Comparison of ENCODE assay signal across 9 cellular contexts in the genomic region with DNA sequence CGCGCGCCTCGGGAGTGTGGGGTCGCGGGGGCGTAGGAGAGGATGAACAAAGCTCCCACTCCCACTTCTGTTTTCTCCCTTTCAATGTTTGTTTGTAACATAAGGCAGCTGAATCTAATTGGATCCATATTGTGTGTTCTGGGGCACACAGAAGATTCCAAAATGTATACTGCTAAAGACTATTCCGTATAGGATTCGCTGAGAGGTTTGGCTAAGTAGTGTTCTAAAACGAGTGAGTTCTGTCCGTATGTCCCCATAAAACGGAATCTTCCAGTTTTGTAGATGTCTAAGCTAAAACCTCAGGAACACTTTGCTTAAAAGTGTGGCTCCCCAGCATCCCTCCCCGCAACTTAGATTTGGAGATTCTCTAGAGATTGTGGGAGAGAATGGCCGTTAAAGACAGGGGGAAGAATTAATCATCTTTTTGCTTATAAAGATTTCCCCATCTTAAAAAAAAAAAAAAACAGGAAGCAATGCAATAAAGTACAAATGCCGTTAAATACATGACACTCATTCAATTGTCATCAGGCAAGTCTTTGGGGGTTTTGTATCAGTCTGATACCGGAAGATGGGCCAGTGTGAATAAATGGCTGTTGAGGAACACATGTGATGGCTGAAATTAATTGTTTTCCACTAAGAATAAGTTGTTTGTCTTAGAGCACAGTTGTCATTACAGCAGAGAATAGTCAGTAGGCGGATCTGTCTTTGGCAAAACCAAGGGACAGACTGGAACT. TPM values are rescaled to one million over a fixed set of nuclear protein-coding genes. Genes with fewer than 3 reads are reported as not detected.
A peak's percentile ranks its signal among the peaks of the same experiment; 100 is the strongest.
DNase-seq lines count a peak whose midpoint lies in the region; TF ChIP-seq lines count a peak whose summit lies in the region.
"Had no signal": no experiment of that assay in that cellular context is flagged by ENCODE, and none has a peak within 500 bp of the region (broad histone marks: within the 10 kb centered on the region; RNA-seq: fewer than 3 reads in every experiment).

No MANE protein-coding gene starts in this region.

- TF ChIP-seq POLR2A in transverse colon (IDR thresholded peaks at IDR 0.05), result no peak

- H3K4me3 ChIP-seq in astrocyte of the cerebellum (ENCODE audit: low read depth, low read length) (peak overlapping the region; percentile 53), transverse colon (peak overlapping the region in 3 of 4 donors; percentile 27 to 46 (median 37))

- no peak for TF ChIP-seq CTCF in astrocyte of the cerebellum (IDR thresholded peaks at IDR 0.05; ENCODE audit: low read depth, low read length, missing control alignments)
- no peak for TF ChIP-seq CTCF in transverse colon (IDR thresholded peaks at IDR 0.05)

- no peaks in the 10 kb centered on the region for H3K9me3 ChIP-seq in transverse colon

- peaks cover 66% of the 10 kb centered on the region for H3K27me3 ChIP-seq in transverse colon

- H3K9me3 Mint-ChIP-seq in activated naive CD4-positive, alpha-beta T cell treated with anti-CD3 and anti-CD28 coated beads for 36 hours, result no peaks in the 10 kb centered on the region

- in situ Hi-C loops in astrocyte of the cerebellum (cut with HindIII; ENCODE audit: low sequenced_read_pairs), result no loop called here
- in situ Hi-C loops in transverse colon (cut with MboI; ENCODE audit: low pct_ligation_motif_present in 1 of 4, low pct_unique_long_range_greater_than_20kb in 1 of 4, low sequenced_read_pairs in 3 of 4), result no loop called here

- H3K36me3 ChIP-seq in transverse colon, result no peaks in the 10 kb centered on the region

- H3K27ac Mint-ChIP-seq in activated naive CD4-positive, alpha-beta T cell treated with anti-CD3 and anti-CD28 coated beads for 36 hours, result no peak overlapping the region

- peaks cover 18% of the 10 kb centered on the region for H3K4me1 Mint-ChIP-seq in activated naive CD4-positive, alpha-beta T cell treated with anti-CD3 and anti-CD28 coated beads for 36 hours (ENCODE audit: low read depth)

- 19 to 22% methylated on average over 5 to 17 of the region's 17 CpGs for WGBS in transverse colon (ENCODE audit: low coverage in 1 of 2), 2 donors

- intact Hi-C loops in activated naive CD4-positive, alpha-beta T cell treated with anti-CD3 and anti-CD28 coated beads for 36 hours (cut with micrococcal nuclease), result loop anchor here (5.0 kb wide), 5 partner anchors 44 to 279 kb away; a partner anchor contains a TSS
- intact Hi-C loops in transverse colon (cut with DNase I; ENCODE audit: low total_unique reads), result no loop called here

- TF ChIP-seq EP300 in transverse colon (IDR thresholded peaks at IDR 0.05; ENCODE audit: low read depth), result no peak

- H3K4me1 ChIP-seq in transverse colon, result peaks cover 11 to 21% (median 18%) of the 10 kb centered on the region in 4 donors

- peak overlapping the region; percentile 83 for H3K4me3 Mint-ChIP-seq in activated naive CD4-positive, alpha-beta T cell treated with anti-CD3 and anti-CD28 coated beads for 36 hours

- H3K36me3 Mint-ChIP-seq in activated naive CD4-positive, alpha-beta T cell treated with anti-CD3 and anti-CD28 coated beads for 36 hours (ENCODE audit: low read depth), result no peaks in the 10 kb centered on the region

- peaks cover 31% of the 10 kb centered on the region for H3K27me3 Mint-ChIP-seq in activated naive CD4-positive, alpha-beta T cell treated with anti-CD3 and anti-CD28 coated beads for 36 hours (ENCODE audit: low read depth)

- peak overlapping the region; percentile 58 to 73 (median 65) for H3K27ac ChIP-seq in transverse colon

- no peak for DNase-seq in activated naive CD4-positive, alpha-beta T cell treated with anti-CD3 and anti-CD28 coated beads for 36 hours
- DNase-seq in activated naive CD4-positive, alpha-beta T cell treated with anti-CD3 and anti-CD28 coated beads, Interleukin-2, amount 50 U/mL, for 16 hours, result no peak
- no peak for DNase-seq in astrocyte of the cerebellum (ENCODE audit: low read depth)
- DNase-seq in medulla oblongata (ENCODE audit: extremely low spot score), result peak; percentile 65
- no peak for DNase-seq in transverse colon
- DNase-seq in NCI-H2171 treated with DMSO at 0.1 percent for 48 hours (lab: John Stamatoyannopoulos, UW), result no peak
- DNase-seq in GM03348 (ENCODE audit: low spot score), result no peak
- no peak for DNase-seq in NAMALWA (ENCODE audit: low spot score)
- DNase-seq: central memory CD4-positive, alpha-beta T cell had no signal

- CTCF ChIA-PET in activated naive CD4-positive, alpha-beta T cell treated with anti-CD3 and anti-CD28 coated beads for 36 hours (lab: Charles Lee), result interaction anchor here (0.7 kb wide), 1 partner anchor 398 kb away, joined by 3 read pairs; no protein-coding TSS in a partner anchor

RNA-seq across cellular contexts. Expression of a gene that starts 1.5 kb away (rescaled TPM):
- total RNA-seq in activated naive CD4-positive, alpha-beta T cell treated with anti-CD3 and anti-CD28 coated beads for 36 hours, result 10 to 100 TPM; 12.2 to 13.2 TPM
- total RNA-seq in transverse colon, result 100 to 1,000 TPM in 1 of 4 donors, 10 to 100 TPM in 3; 12.0 to 145 (median 56.5) TPM
